11 cellular contexts compared by ENCODE assay signal in genomic region chr2:120293123-120293990, GRCh38. TPM values are rescaled to one million over a fixed set of nuclear protein-coding genes. Genes with fewer than 3 reads are reported as not detected.
DNase-seq lines count a peak whose midpoint lies in the region; ATAC-seq, FAIRE-seq and TF ChIP-seq lines count a peak whose summit lies in the region.
"Had no signal": no experiment of that assay in that cellular context is flagged by ENCODE, and none has a peak within 500 bp of the region (broad histone marks: within the 10 kb centered on the region; RNA-seq: fewer than 3 reads in every experiment).

No MANE protein-coding gene starts in this region.

- no peaks in the 10 kb centered on the region for H3K4me1 ChIP-seq in CD8-positive, alpha-beta T cell (ENCODE audit: insufficient read depth, low read length)
- H3K4me1 ChIP-seq in astrocyte (ENCODE audit: insufficient read depth, low read length): peaks cover 25% of the 10 kb centered on the region

- H3K27ac ChIP-seq in CD8-positive, alpha-beta T cell (ENCODE audit: low read depth, low read length): no peak overlapping the region
- no peak overlapping the region for H3K27ac ChIP-seq in astrocyte (ENCODE audit: low read depth, low read length)

- H3K4me1 Mint-ChIP-seq in CD8-positive, alpha-beta T cell (ENCODE audit: low read depth): no peaks in the 10 kb centered on the region
- H3K4me1 Mint-ChIP-seq in astrocyte (ENCODE audit: low read depth, unreplicated experiment): peaks cover 29% of the 10 kb centered on the region
- peaks cover 7% of the 10 kb centered on the region for H3K4me1 Mint-ChIP-seq in stimulated activated naive CD8-positive, alpha-beta T cell treated with anti-CD3 and anti-CD28 coated beads, Interleukin-15, amount 100 ng/mL, for 72 hours
- peaks cover 7% of the 10 kb centered on the region for H3K4me1 Mint-ChIP-seq in activated CD4-positive, alpha-beta T cell treated with anti-CD3 and anti-CD28 coated beads for 36 hours

- no peak overlapping the region for H3K9ac ChIP-seq in astrocyte (ENCODE audit: low read length)

- POLR2A ChIA-PET in CD8-positive, alpha-beta T cell (lab: Charles Lee): no interaction called here
- POLR2A ChIA-PET in activated CD4-positive, alpha-beta T cell treated with anti-CD3 and anti-CD28 coated beads for 36 hours (lab: Charles Lee): no interaction called here

- no peak overlapping the region for H2AFZ ChIP-seq in astrocyte (ENCODE audit: low read depth, low read length)

- H3K9me3 ChIP-seq in CD8-positive, alpha-beta T cell (ENCODE audit: low read length): no peaks in the 10 kb centered on the region
- no peaks in the 10 kb centered on the region for H3K9me3 ChIP-seq in astrocyte (ENCODE audit: insufficient read depth, low read depth, low read length)

- H3K4me3 Mint-ChIP-seq in CD8-positive, alpha-beta T cell: no peak overlapping the region
- no peak overlapping the region for H3K4me3 Mint-ChIP-seq in astrocyte (ENCODE audit: unreplicated experiment)
- no peak overlapping the region for H3K4me3 Mint-ChIP-seq in stimulated activated naive CD8-positive, alpha-beta T cell treated with anti-CD3 and anti-CD28 coated beads, Interleukin-15, amount 100 ng/mL, for 72 hours
- H3K4me3 Mint-ChIP-seq in activated CD4-positive, alpha-beta T cell treated with anti-CD3 and anti-CD28 coated beads for 36 hours: no peak overlapping the region

- no peaks in the 10 kb centered on the region for H3K9me3 Mint-ChIP-seq in CD8-positive, alpha-beta T cell
- H3K9me3 Mint-ChIP-seq in astrocyte (ENCODE audit: unreplicated experiment): no peaks in the 10 kb centered on the region
- no peaks in the 10 kb centered on the region for H3K9me3 Mint-ChIP-seq in stimulated activated naive CD8-positive, alpha-beta T cell treated with anti-CD3 and anti-CD28 coated beads, Interleukin-15, amount 100 ng/mL, for 72 hours
- H3K9me3 Mint-ChIP-seq in activated CD4-positive, alpha-beta T cell treated with anti-CD3 and anti-CD28 coated beads for 36 hours (ENCODE audit: low read depth): no peaks in the 10 kb centered on the region

- H3K27me3 Mint-ChIP-seq in CD8-positive, alpha-beta T cell (ENCODE audit: low read depth): no peaks in the 10 kb centered on the region
- H3K27me3 Mint-ChIP-seq in astrocyte (ENCODE audit: low read depth, unreplicated experiment): no peaks in the 10 kb centered on the region
- H3K27me3 Mint-ChIP-seq in stimulated activated naive CD8-positive, alpha-beta T cell treated with anti-CD3 and anti-CD28 coated beads, Interleukin-15, amount 100 ng/mL, for 72 hours: no peaks in the 10 kb centered on the region
- no peaks in the 10 kb centered on the region for H3K27me3 Mint-ChIP-seq in activated CD4-positive, alpha-beta T cell treated with anti-CD3 and anti-CD28 coated beads for 36 hours

- DNase-seq in CD8-positive, alpha-beta T cell: no peak
- peak; percentile 33 for DNase-seq in astrocyte (ENCODE audit: low read depth)
- DNase-seq in nucleus accumbens (lab: John Stamatoyannopoulos, UW): no peak
- no peak for DNase-seq in stimulated activated naive CD4-positive, alpha-beta T cell treated with Interleukin-2 at 50 U/mL for 16 hours (lab: John Stamatoyannopoulos, UW)
- DNase-seq in stimulated activated naive CD8-positive, alpha-beta T cell treated with anti-CD3 and anti-CD28 coated beads, Interleukin-15, amount 100 ng/mL, for 72 hours: no peak
- no peak for DNase-seq in activated CD4-positive, alpha-beta T cell treated with anti-CD3 and anti-CD28 coated beads for 36 hours
- DNase-seq: activated gamma-delta T cell, C1 segment of cervical spinal cord, dorsolateral prefrontal cortex had no signal

- intact Hi-C loops in CD8-positive, alpha-beta T cell (cut with DNase I, micrococcal nuclease): no loop called here
- intact Hi-C loops in activated CD4-positive, alpha-beta T cell treated with anti-CD3 and anti-CD28 coated beads for 36 hours (cut with DNase I, micrococcal nuclease): no loop called here

- no peaks in the 10 kb centered on the region for H3K27me3 ChIP-seq in CD8-positive, alpha-beta T cell (ENCODE audit: insufficient read depth, low read length)
- no peaks in the 10 kb centered on the region for H3K27me3 ChIP-seq in astrocyte (ENCODE audit: insufficient read depth, low read length)
- H3K27me3 ChIP-seq: dorsolateral prefrontal cortex had no signal

- no peak overlapping the region for H3K4me3 ChIP-seq in CD8-positive, alpha-beta T cell (ENCODE audit: low read depth, low read length)
- no peak overlapping the region for H3K4me3 ChIP-seq in astrocyte (ENCODE audit: insufficient read depth, low read depth, low read length)
- H3K4me3 ChIP-seq: dorsolateral prefrontal cortex had no signal

- no peak for ATAC-seq in CD8-positive, alpha-beta T cell
- peak; percentile 62 for ATAC-seq in GM19438 (IDR thresholded peaks at IDR 0.05; ENCODE audit: low read depth, unreplicated experiment)
- peak; percentile 15 for ATAC-seq in HG03045 (IDR thresholded peaks at IDR 0.05; ENCODE audit: unreplicated experiment)
- no peak for ATAC-seq in stimulated activated naive CD8-positive, alpha-beta T cell treated with anti-CD3 and anti-CD28 coated beads, Interleukin-15, amount 100 ng/mL, for 72 hours
- ATAC-seq in activated CD4-positive, alpha-beta T cell treated with anti-CD3 and anti-CD28 coated beads for 36 hours: no peak

- CTCF ChIA-PET in CD8-positive, alpha-beta T cell (lab: Charles Lee): no interaction called here
- CTCF ChIA-PET in activated CD4-positive, alpha-beta T cell treated with anti-CD3 and anti-CD28 coated beads for 36 hours (lab: Charles Lee): interaction anchor here (0.6 to 1.4 kb wide), 4 partner anchors 10 to 799 kb away, joined by 3 read pairs; no protein-coding TSS in a partner anchor

- peaks cover 14% of the 10 kb centered on the region for H4K20me1 ChIP-seq in astrocyte (ENCODE audit: insufficient read depth, low read length)

- H3K36me3 ChIP-seq in CD8-positive, alpha-beta T cell (ENCODE audit: insufficient read depth, low read length): peaks cover 6% of the 10 kb centered on the region
- H3K36me3 ChIP-seq in astrocyte (ENCODE audit: insufficient read depth, low read length): peaks cover 10% of the 10 kb centered on the region

- H3K36me3 Mint-ChIP-seq in CD8-positive, alpha-beta T cell: peaks cover 67% of the 10 kb centered on the region
- peaks cover 15% of the 10 kb centered on the region for H3K36me3 Mint-ChIP-seq in astrocyte (ENCODE audit: low read depth, unreplicated experiment)
- peaks cover 31% of the 10 kb centered on the region for H3K36me3 Mint-ChIP-seq in activated CD4-positive, alpha-beta T cell treated with anti-CD3 and anti-CD28 coated beads for 36 hours (ENCODE audit: low read depth)

- no peaks in the 10 kb centered on the region for H3K79me2 ChIP-seq in astrocyte (ENCODE audit: insufficient read depth, low read length)

- peak overlapping the region; percentile 2 for H3K27ac Mint-ChIP-seq in CD8-positive, alpha-beta T cell
- no peak overlapping the region for H3K27ac Mint-ChIP-seq in astrocyte (ENCODE audit: unreplicated experiment)
- H3K27ac Mint-ChIP-seq in stimulated activated naive CD8-positive, alpha-beta T cell treated with anti-CD3 and anti-CD28 coated beads, Interleukin-15, amount 100 ng/mL, for 72 hours: no peak overlapping the region
- no peak overlapping the region for H3K27ac Mint-ChIP-seq in activated CD4-positive, alpha-beta T cell treated with anti-CD3 and anti-CD28 coated beads for 36 hours

- no peak overlapping the region for H3K4me2 ChIP-seq in astrocyte (ENCODE audit: low read length)

- no peak for TF ChIP-seq CTCF in CD8-positive, alpha-beta T cell (IDR thresholded peaks at IDR 0.05)
- TF ChIP-seq CTCF in astrocyte (IDR thresholded peaks at IDR 0.05; ENCODE audit: insufficient read depth, low read depth, low read length): no peak

- no peak for FAIRE-seq in astrocyte (lab: Jason Lieb, UNC)

RNA-seq across cellular contexts. Expression of gene RALB, which starts 40.7 kb away (rescaled TPM):
- 1 to 10 TPM; 3.1 to 3.2 TPM for total RNA-seq in CD8-positive, alpha-beta T cell
- total RNA-seq in astrocyte: 44.5 and 49.4 TPM in 2 replicates
- 10 to 100 TPM; 34.0 to 34.3 TPM for total RNA-seq in activated CD4-positive, alpha-beta T cell treated with anti-CD3 and anti-CD28 coated beads for 36 hours

RNA-seq across cellular contexts. Expression of gene INHBB, which starts 52.6 kb away (rescaled TPM):
- not detected for total RNA-seq in CD8-positive, alpha-beta T cell
- 7.1 and 19.8 TPM in 2 replicates for total RNA-seq in astrocyte
- total RNA-seq in activated CD4-positive, alpha-beta T cell treated with anti-CD3 and anti-CD28 coated beads for 36 hours: not detected

Comparison
In these comparisons a context has a peak if more than half of its experiments do, and no peak if none do; other contexts are left out.
1. ATAC-seq: peak in GM19438 (single experiment) and HG03045 (single experiment); none in CD8-positive, alpha-beta T cell (single experiment), stimulated activated naive CD8-positive, alpha-beta T cell treated with anti-CD3 and anti-CD28 coated beads, Interleukin-15, amount 100 ng/mL, for 72 hours (single experiment) and activated CD4-positive, alpha-beta T cell treated with anti-CD3 and anti-CD28 coated beads for 36 hours (single experiment).
2. RNA of gene RALB, which starts 40.7 kb away (total RNA-seq): 44.5 to 49.4 TPM in astrocyte and 34.0 to 34.3 TPM in activated CD4-positive, alpha-beta T cell treated with anti-CD3 and anti-CD28 coated beads for 36 hours; 3.1 to 3.2 TPM in CD8-positive, alpha-beta T cell; every median in the first group is over 4 times any median in the second.